In the genomic region with DNA sequence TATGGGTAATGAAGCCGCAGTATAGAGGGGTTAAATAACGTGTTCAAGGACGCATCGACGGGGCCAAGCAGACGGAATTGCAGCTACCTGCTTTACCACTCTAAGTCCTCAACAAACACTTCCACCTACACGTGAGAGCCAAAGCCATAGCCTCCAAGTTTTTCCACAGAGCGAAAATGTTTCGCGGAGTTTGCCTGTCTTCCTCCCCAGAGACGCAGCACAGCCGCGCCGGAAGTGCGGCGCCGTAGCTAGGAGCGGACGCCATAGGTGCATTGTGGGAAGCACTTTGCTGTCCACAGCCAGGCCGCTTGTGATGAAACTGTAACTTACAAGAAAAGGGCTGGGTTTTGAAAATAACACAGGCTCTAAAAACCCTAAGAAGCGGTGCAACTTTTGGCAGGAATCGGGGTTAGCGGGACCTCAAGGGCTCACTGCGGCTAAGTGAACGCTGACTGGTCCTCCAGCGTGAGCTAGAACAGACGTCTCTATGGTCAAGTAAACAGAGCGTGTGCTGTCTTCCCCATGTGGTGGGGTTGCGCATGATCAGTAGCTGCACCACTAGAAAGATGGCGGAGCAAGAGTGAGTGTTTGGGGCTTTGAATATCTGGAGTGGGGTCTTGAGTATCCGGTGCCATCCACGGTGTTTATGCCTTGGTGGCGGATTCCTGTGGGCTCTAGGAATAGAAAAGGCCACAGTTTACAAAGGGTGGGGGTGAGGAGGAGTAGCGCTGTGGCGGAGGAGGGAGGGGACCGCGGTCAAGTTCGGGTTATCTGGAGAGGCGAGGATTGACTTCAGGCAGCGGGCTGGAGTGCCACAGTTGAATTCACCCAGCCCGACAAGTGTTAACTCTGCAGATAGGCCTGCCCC, we compare ENCODE assay signal across 8 cellular contexts. TPM values are rescaled to one million over a fixed set of nuclear protein-coding genes. Genes with fewer than 3 reads are reported as not detected.
DNase-seq lines count a peak whose midpoint lies in the region; ATAC-seq and TF ChIP-seq lines count a peak whose summit lies in the region.

A gene (plus strand): TSS at position 245 of the 868 bp plus-strand sequence. CDS start 295 bp downstream, at position 540.

- CTCF ChIA-PET in activated naive CD4-positive, alpha-beta T cell treated with anti-CD3 and anti-CD28 coated beads, Interleukin-2, amount 10 ng/mL, durations not matched to agents 7 days and 5 days (lab: Charles Lee) = interaction anchor here (1.0 to 5.2 kb wide), 9 partner anchors 10 to 332 kb away, joined by 3 to 38 read pairs (median 4); a partner anchor contains a TSS

- H3K27me3 ChIP-seq in GM06990 (replicated peaks; ENCODE audit: control insufficient read depth, insufficient read depth, low read length) = no peaks in the 10 kb centered on the region

- H3K27me3 Mint-ChIP-seq in HFFc6 (ENCODE audit: insufficient read depth) = no peaks in the 10 kb centered on the region; the same call in none of the 2 replicates
- no peaks in the 10 kb centered on the region for H3K27me3 Mint-ChIP-seq in activated naive CD4-positive, alpha-beta T cell treated with anti-CD3 and anti-CD28 coated beads, Interleukin-2, amount 10 ng/mL, durations not matched to agents 7 days and 5 days

- peaks cover 11% of the 10 kb centered on the region for H3K36me3 ChIP-seq in GM06990 (ENCODE audit: control insufficient read depth, insufficient read depth, low read length)
- H3K36me3 ChIP-seq in SK-N-MC (ENCODE audit: insufficient read depth, low read length) = peaks cover 38% of the 10 kb centered on the region

- H3K9ac ChIP-seq in SK-N-MC (ENCODE audit: insufficient read length) = peak within 1 kb of the TSS; percentile 98

- H3K4me1 Mint-ChIP-seq in HFFc6 (ENCODE audit: low read depth) = peaks cover 19% of the 10 kb centered on the region
- peaks cover 42% of the 10 kb centered on the region for H3K4me1 Mint-ChIP-seq in activated naive CD4-positive, alpha-beta T cell treated with anti-CD3 and anti-CD28 coated beads, Interleukin-2, amount 10 ng/mL, durations not matched to agents 7 days and 5 days

- peak within 1 kb of the TSS; percentile 96 for H3K27ac Mint-ChIP-seq in HFFc6
- peak within 1 kb of the TSS; percentile 95 for H3K27ac Mint-ChIP-seq in activated naive CD4-positive, alpha-beta T cell treated with anti-CD3 and anti-CD28 coated beads, Interleukin-2, amount 10 ng/mL, durations not matched to agents 7 days and 5 days

- no peaks in the 10 kb centered on the region for H3K9me3 ChIP-seq in SK-N-MC (ENCODE audit: low read depth, low read length)

- peak within 1 kb of the TSS; percentile 81 for H3K4me3 ChIP-seq in GM06990 (replicated peaks; ENCODE audit: low read depth, low read length)
- peak within 1 kb of the TSS; percentile 89 for H3K4me3 ChIP-seq in SK-N-MC

- H3K4me3 Mint-ChIP-seq in HFFc6 = peak within 1 kb of the TSS; percentile 92
- H3K4me3 Mint-ChIP-seq in activated naive CD4-positive, alpha-beta T cell treated with anti-CD3 and anti-CD28 coated beads, Interleukin-2, amount 10 ng/mL, durations not matched to agents 7 days and 5 days = peak within 1 kb of the TSS; percentile 90

- no peaks in the 10 kb centered on the region for H3K9me3 Mint-ChIP-seq in HFFc6
- no peaks in the 10 kb centered on the region for H3K9me3 Mint-ChIP-seq in activated naive CD4-positive, alpha-beta T cell treated with anti-CD3 and anti-CD28 coated beads, Interleukin-2, amount 10 ng/mL, durations not matched to agents 7 days and 5 days

- ATAC-seq in omental fat pad (ENCODE audit: low FRiP score) = peak; percentile 92

- TF ChIP-seq CTCF in GM06990 (IDR thresholded peaks at IDR 0.05; ENCODE audit: insufficient read depth, low read length, poor library complexity, severe bottlenecking) (no peak), HFFc6 (IDR thresholded peaks at IDR 0.05) (no peak; the same call in 1 of the 2 replicates), omental fat pad (IDR thresholded peaks at IDR 0.05) (no peak)

- DNase-seq in GM06990 (ENCODE audit: extremely low read depth, insufficient read length) = peak; percentile 89
- peak; percentile 89 for DNase-seq in HFFc6
- peak; percentile 95 for DNase-seq in NAMALWA (ENCODE audit: low spot score)
- peak; percentile 80 for DNase-seq in SK-N-MC (ENCODE audit: low read depth, low spot score)
- DNase-seq in activated naive CD4-positive, alpha-beta T cell treated with anti-CD3 and anti-CD28 coated beads, Interleukin-2, amount 10 ng/mL, durations not matched to agents 7 days and 5 days = peak; percentile 88
- DNase-seq in globus pallidus (ENCODE audit: low spot score) = peak; percentile 93
- DNase-seq in omental fat pad (ENCODE audit: low spot score) = peak; percentile 58

- H3K27ac ChIP-seq in SK-N-MC (peak within 1 kb of the TSS; percentile 97), temporal lobe (ENCODE audit: low read depth, low read length) (peak within 1 kb of the TSS; percentile 66)

- peaks cover 25% of the 10 kb centered on the region for H3K36me3 Mint-ChIP-seq in HFFc6 (ENCODE audit: low read depth)
- H3K36me3 Mint-ChIP-seq in activated naive CD4-positive, alpha-beta T cell treated with anti-CD3 and anti-CD28 coated beads, Interleukin-2, amount 10 ng/mL, durations not matched to agents 7 days and 5 days = peaks cover 17% of the 10 kb centered on the region

RNA-seq across cellular contexts. Expression of the gene that starts here (rescaled TPM):
- total RNA-seq in HFFc6 (2021; fragmentation: NEBNext Ultra II Directional; extraction: Animal tissue kit (Norgen Biotek cat#: 25700)) = 100 to 1,000 TPM in 4 of 6 experiments, 10 to 100 TPM in 2; 94.6 to 110 (median 105) TPM
- total RNA-seq in omental fat pad = 100 to 1,000 TPM in 2 of 4 donors, 10 to 100 TPM in 2; 93.0 to 138 (median 105) TPM
- total RNA-seq in temporal lobe = 129 TPM

Comparison
In these comparisons a context has a peak if more than half of its experiments do, and no peak if none do; other contexts are left out.
1. Peak in every context shown above with its lines: DNase-seq, ATAC-seq, H3K4me3 ChIP-seq and H3K27ac ChIP-seq.